In the genomic region with DNA sequence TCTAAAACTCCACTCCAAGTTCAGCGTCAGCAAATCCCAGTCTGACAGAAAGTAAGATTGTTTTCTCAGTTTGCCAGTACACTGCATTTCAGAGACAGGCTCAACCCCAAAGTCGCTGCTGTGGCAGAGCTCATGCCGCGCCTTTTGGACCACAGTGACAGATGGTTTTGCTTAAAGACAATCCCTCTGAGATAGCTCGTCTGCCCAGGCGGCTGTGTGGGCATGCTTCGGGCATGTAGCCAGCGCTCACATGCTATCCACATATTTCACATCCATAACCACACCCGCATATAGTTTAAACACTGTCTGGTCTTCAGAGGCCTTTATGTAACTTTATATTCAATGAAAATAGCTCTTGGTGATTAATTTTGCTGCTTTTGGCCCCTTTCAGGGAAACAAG, we compare ENCODE assay signal across 14 cellular contexts. TPM values are rescaled to one million over a fixed set of nuclear protein-coding genes. Genes with fewer than 3 reads are reported as not detected.
DNase-seq lines count a peak whose midpoint lies in the region; ATAC-seq and TF ChIP-seq lines count a peak whose summit lies in the region.
"Had no signal": no experiment of that assay in that cellular context is flagged by ENCODE, and none has a peak within 500 bp of the region (broad histone marks: within the 10 kb centered on the region; RNA-seq: fewer than 3 reads in every experiment).

No MANE protein-coding gene starts in this region.

- peak; percentile 51 for DNase-seq in NCI-H82 (lab: John Stamatoyannopoulos, UW)
- no peak for DNase-seq in NCI-H82 treated with DMSO at 0.1 percent for 48 hours (lab: John Stamatoyannopoulos, UW; ENCODE audit: unreplicated experiment)
- peak; percentile 43 for DNase-seq in amniotic epithelial cell (ENCODE audit: low read depth)
- no peak for DNase-seq in lung (ENCODE audit: low spot score)
- DNase-seq in activated effector memory CD4-positive, alpha-beta T cell treated with anti-CD3 and anti-CD28 coated beads, Interleukin-2, amount 50 U/mL, for 16 hours = no peak
- no peak for DNase-seq in NOMO-1 treated with dmso at 0.1 percent for 144 hours (lab: John Stamatoyannopoulos, UW; ENCODE audit: unreplicated experiment)
- no peak for DNase-seq in NCI-H1417 (lab: John Stamatoyannopoulos, UW)
- DNase-seq: activated CD4-positive, CD25-positive, alpha-beta regulatory T cell treated with anti-CD3 and anti-CD28 coated beads, Interleukin-2, amount 50 U/mL, for 72 hours; activated T-cell treated with anti-CD3 and anti-CD28 coated beads, Interleukin-2, amount 50 U/mL, for 72 hours; body of pancreas; NCI-H146; testis had no signal

- H3K27me3 ChIP-seq in lung (ENCODE audit: control insufficient read depth, insufficient read depth) = no peaks in the 10 kb centered on the region
- H3K27me3 ChIP-seq: body of pancreas, testis had no signal

- H3K36me3 ChIP-seq in lung (ENCODE audit: control insufficient read depth in 2 of 2, insufficient read depth in 2 of 2, low read length in 2 of 2) = no peaks in the 10 kb centered on the region
- H3K36me3 ChIP-seq: HAP-1 had no signal

- WGBS in lung, 2 donors = 70 to 84% methylated on average over 9 of the region's 9 CpGs

- TF ChIP-seq CTCF in lung (IDR thresholded peaks at IDR 0.05; ENCODE audit: control extremely low read depth, extremely low read depth) = no peak

- no peaks in the 10 kb centered on the region for H3K9me3 ChIP-seq in lung (ENCODE audit: control insufficient read depth in 2 of 2, insufficient read depth in 1 of 2, low read length in 1 of 2)
- H3K9me3 ChIP-seq: body of pancreas, HAP-1, testis had no signal

- H3K4me1 ChIP-seq in lung (ENCODE audit: control insufficient read depth in 2 of 2, insufficient read depth in 2 of 2, low read length in 2 of 2) = peaks cover 0 to 2% of the 10 kb centered on the region in 2 donors
- H3K4me1 ChIP-seq: body of pancreas, HAP-1, testis had no signal

- H3K4me3 ChIP-seq in lung = no peak overlapping the region
- H3K4me3 ChIP-seq: body of pancreas, HAP-1, testis had no signal

- no peak overlapping the region for H3K27ac ChIP-seq in lung (ENCODE audit: low read depth in 1 of 2, low read length in 1 of 2)
- H3K27ac ChIP-seq: body of pancreas, testis had no signal

- ATAC-seq in lung (ENCODE audit: insufficient read depth, low FRiP score) (peak; percentile 34), HG03521 (IDR thresholded peaks at IDR 0.05; ENCODE audit: unreplicated experiment) (no peak)
- ATAC-seq: activated T-cell treated with anti-CD3 and anti-CD28 coated beads, Interleukin-2, amount 50 U/mL, for 72 hours; body of pancreas had no signal

RNA-seq across cellular contexts. Expression of gene PXDC1, which starts 14.7 kb away (rescaled TPM):
- total RNA-seq in lung = 10 to 100 TPM; 21.0 to 49.5 TPM
- polyA plus RNA-seq in lung = 10 to 100 TPM; 37.1 to 53.8 TPM

Comparison
In these comparisons a context has a peak if more than half of its experiments do, and no peak if none do; other contexts are left out.
1. DNase-seq: peak in NCI-H82 (single experiment) and amniotic epithelial cell (single experiment); none in NCI-H82 treated with DMSO at 0.1 percent for 48 hours (single experiment), lung (single experiment), activated effector memory CD4-positive, alpha-beta T cell treated with anti-CD3 and anti-CD28 coated beads, Interleukin-2, amount 50 U/mL, for 16 hours (single experiment), NOMO-1 treated with dmso at 0.1 percent for 144 hours (single experiment) and NCI-H1417 (0 of 3).